ENCODE assay signal across 10 cellular contexts in genomic region chr5:6721442-6721841, GRCh38. TPM values are rescaled to one million over a fixed set of nuclear protein-coding genes. Genes with fewer than 3 reads are reported as not detected.
A peak's percentile ranks its signal among the peaks of the same experiment; 100 is the strongest.
DNase-seq lines count a peak whose midpoint lies in the region; ATAC-seq and TF ChIP-seq lines count a peak whose summit lies in the region.
"Had no signal": no experiment of that assay in that cellular context is flagged by ENCODE, and none has a peak within 500 bp of the region (broad histone marks: within the 10 kb centered on the region; RNA-seq: fewer than 3 reads in every experiment).

No MANE protein-coding gene starts in this region.

- H3K36me3 ChIP-seq in GM06990 (ENCODE audit: control insufficient read depth, insufficient read depth, low read length), result peaks cover 13% of the 10 kb centered on the region
- H3K36me3 ChIP-seq in KOPT-K1 (ENCODE audit: insufficient read depth, low read length), result peaks cover 74% of the 10 kb centered on the region
- peaks cover 4% of the 10 kb centered on the region for H3K36me3 ChIP-seq in mammary epithelial cell (ENCODE audit: insufficient read depth, low read length)
- peaks cover 7% of the 10 kb centered on the region for H3K36me3 ChIP-seq in effector memory CD4-positive, alpha-beta T cell (ENCODE audit: control insufficient read depth, insufficient read depth, low read length)

- no peak overlapping the region for H3K9ac ChIP-seq in mammary epithelial cell (ENCODE audit: insufficient read depth, low read length)

- peak overlapping the region; percentile 74 for H3K4me2 ChIP-seq in mammary epithelial cell (ENCODE audit: insufficient read depth, low read depth, low read length)

- H3K27ac Mint-ChIP-seq in osteocyte (ENCODE audit: unreplicated experiment), result peak overlapping the region; percentile 84

- H3K4me1 ChIP-seq in mammary epithelial cell (ENCODE audit: insufficient read depth, low read length), result peaks cover 23% of the 10 kb centered on the region
- H3K4me1 ChIP-seq in effector memory CD4-positive, alpha-beta T cell (ENCODE audit: control insufficient read depth, insufficient read depth, low read length, poor library complexity, severe bottlenecking), result peaks cover 33% of the 10 kb centered on the region

- DNase-seq in GM06990 (ENCODE audit: extremely low read depth, insufficient read length), result no peak
- DNase-seq in mammary epithelial cell, result no peak
- peak; percentile 82 for DNase-seq in osteocyte (ENCODE audit: extremely low spot score, unreplicated experiment)
- DNase-seq in cerebellum (ENCODE audit: low spot score), result no peak
- DNase-seq in NCI-H2029 treated with DMSO at 0.1 percent for 48 hours (lab: John Stamatoyannopoulos, UW), result no peak
- no peak for DNase-seq in effector memory CD4-positive, alpha-beta T cell
- DNase-seq: activated CD4-positive, alpha-beta T cell treated with anti-CD3 and anti-CD28 coated beads, Interleukin-2, amount 50 U/mL, for 48 hours; stimulated activated naive CD4-positive, alpha-beta T cell had no signal

- H3K36me3 Mint-ChIP-seq in osteocyte (ENCODE audit: unreplicated experiment), result no peaks in the 10 kb centered on the region

- H3K9me3 ChIP-seq in KOPT-K1 (ENCODE audit: insufficient read depth, low read length, poor library complexity, severe bottlenecking) (no peaks in the 10 kb centered on the region), mammary epithelial cell (replicated peaks; ENCODE audit: insufficient read depth, low read length) (no peaks in the 10 kb centered on the region)
- no peaks in the 10 kb centered on the region for H3K9me3 ChIP-seq in effector memory CD4-positive, alpha-beta T cell (ENCODE audit: control insufficient read depth, low read length)

- no TSS peak for BruUV-seq in mammary epithelial cell (replicated peaks; lab: Mats Ljungman, UMichigan)

- dilution Hi-C loops in mammary epithelial cell (cut with HindIII; ENCODE audit: low sequenced_read_pairs), result no loop called here

- CTCF ChIA-PET in mammary epithelial cell (lab: Charles Lee; ENCODE audit: low non-redundant PET), result no interaction called here

- in situ Hi-C loops in mammary epithelial cell (cut with MboI; ENCODE audit: low sequenced_read_pairs in 2 of 2), result no loop called here

- no peak overlapping the region for H2AFZ ChIP-seq in mammary epithelial cell (ENCODE audit: low read depth, low read length)

- no peak overlapping the region for H3K4me3 Mint-ChIP-seq in osteocyte (ENCODE audit: unreplicated experiment)

- peak overlapping the region; percentile 26 for H3K27ac ChIP-seq in KOPT-K1 (ENCODE audit: low read depth, low read length, poor library complexity, severe bottlenecking)
- H3K27ac ChIP-seq in mammary epithelial cell (ENCODE audit: insufficient read depth, low read depth, low read length), result no peak overlapping the region
- H3K27ac ChIP-seq in effector memory CD4-positive, alpha-beta T cell (ENCODE audit: insufficient read depth, low read length, poor library complexity, severe bottlenecking), result no peak overlapping the region

- H3K79me2 ChIP-seq in mammary epithelial cell (ENCODE audit: insufficient read depth, low read length), result peaks cover 99% of the 10 kb centered on the region

- H3K9me3 Mint-ChIP-seq in osteocyte (ENCODE audit: unreplicated experiment), result no peaks in the 10 kb centered on the region

- H3K4me1 Mint-ChIP-seq in osteocyte (ENCODE audit: unreplicated experiment), result peaks cover 76% of the 10 kb centered on the region

- ATAC-seq in GM18867 (IDR thresholded peaks at IDR 0.05; ENCODE audit: unreplicated experiment), result no peak

- H3K27me3 Mint-ChIP-seq in osteocyte (ENCODE audit: unreplicated experiment), result no peaks in the 10 kb centered on the region

- intact Hi-C loops in mammary epithelial cell (cut with micrococcal nuclease), result no loop called here

- H3K4me3 ChIP-seq in GM06990 (replicated peaks; ENCODE audit: low read depth, low read length), result peak overlapping the region; percentile 52
- peak overlapping the region in 1 of 3 experiments; percentile 23 for H3K4me3 ChIP-seq in mammary epithelial cell (replicated peaks in 1 of 3; ENCODE audit: insufficient read depth in 1 of 3, low read depth in 2 of 3, low read length in 3 of 3)
- H3K4me3 ChIP-seq in effector memory CD4-positive, alpha-beta T cell (ENCODE audit: insufficient read depth, low read depth, low read length, poor library complexity, severe bottlenecking), result no peak overlapping the region

- WGBS in mammary epithelial cell (ENCODE audit: low coverage, missing lambda C conversion rate), result 78% methylated on average over 3 of the region's 4 CpGs

- no peak for TF ChIP-seq CTCF in GM06990 (IDR thresholded peaks at IDR 0.05; ENCODE audit: insufficient read depth, low read length, poor library complexity, severe bottlenecking)
- TF ChIP-seq CTCF in mammary epithelial cell (conservative IDR thresholded peaks at IDR 0.05 in 1 of 2, IDR thresholded peaks at IDR 0.05 in 1 of 2; ENCODE audit: extremely low read depth in 1 of 2, insufficient read depth in 1 of 2, low read depth in 1 of 2, low read length in 2 of 2), result no peak
- no peak for TF ChIP-seq CTCF in osteocyte (IDR thresholded peaks at IDR 0.05)

- H4K20me1 ChIP-seq in mammary epithelial cell (ENCODE audit: insufficient read depth, low read length), result peaks cover 8% of the 10 kb centered on the region

- H3K27me3 ChIP-seq in GM06990 (replicated peaks; ENCODE audit: control insufficient read depth, insufficient read depth, low read length), result no peaks in the 10 kb centered on the region
- H3K27me3 ChIP-seq in mammary epithelial cell (ENCODE audit: insufficient read depth, low read length), result no peaks in the 10 kb centered on the region
- no peaks in the 10 kb centered on the region for H3K27me3 ChIP-seq in effector memory CD4-positive, alpha-beta T cell (replicated peaks; ENCODE audit: control insufficient read depth, insufficient read depth, low read length, poor library complexity, severe bottlenecking)

RNA-seq across cellular contexts. Expression of gene TENT4A, which starts 8.2 kb away (rescaled TPM):
- 10 to 100 TPM; 18.3 to 32.6 TPM for total RNA-seq in mammary epithelial cell
- polyA plus RNA-seq in mammary epithelial cell, result 5.3 TPM
- 31.8 TPM for polyA minus RNA-seq in mammary epithelial cell
- 21.3 and 21.6 TPM in 2 replicates for total RNA-seq in osteocyte
- total RNA-seq in cerebellum, result 34.5 TPM
